In genomic region chr10:23912884-23913401, GRCh38 we compare ENCODE assay signal across 26 cellular contexts.
"Had no signal": no experiment of that assay in that cellular context is flagged by ENCODE, and none has a peak within 500 bp of the region (broad histone marks: within the 10 kb centered on the region; RNA-seq: fewer than 3 reads in every experiment).

No MANE protein-coding gene starts in this region.

- H3K4me1 Mint-ChIP-seq: activated T-helper 17 cell treated with anti-CD3 and anti-CD28 coated beads, Interleukin-2, amount 50 U/mL, for 72 hours; naive thymus-derived CD4-positive, alpha-beta T cell; T-helper 17 cell had no signal

- H3K36me3 Mint-ChIP-seq: naive thymus-derived CD4-positive, alpha-beta T cell had no signal

- H3K4me3 ChIP-seq: heart right ventricle, left lung, right lobe of liver, transverse colon had no signal

- H3K27ac Mint-ChIP-seq: activated CD8-positive, alpha-beta T cell treated with anti-CD3 and anti-CD28 coated beads for 36 hours; activated T-helper 17 cell treated with anti-CD3 and anti-CD28 coated beads, Interleukin-2, amount 50 U/mL, for 72 hours; effector memory CD8-positive, alpha-beta T cell; naive thymus-derived CD4-positive, alpha-beta T cell; T-helper 17 cell had no signal

- H3K27me3 ChIP-seq: brain microvascular endothelial cell, foreskin keratinocyte, left lung, right lobe of liver, transverse colon had no signal

- H3K4me3 Mint-ChIP-seq: activated CD8-positive, alpha-beta T cell treated with anti-CD3 and anti-CD28 coated beads for 36 hours; activated T-cell treated with anti-CD3 and anti-CD28 coated beads, Interleukin-2, amount 50 U/mL, for 4 hours; activated T-helper 17 cell treated with anti-CD3 and anti-CD28 coated beads, Interleukin-2, amount 50 U/mL, for 72 hours; effector memory CD8-positive, alpha-beta T cell; naive thymus-derived CD4-positive, alpha-beta T cell; T-helper 17 cell had no signal

- ATAC-seq: activated CD4-positive, CD25-positive, alpha-beta regulatory T cell treated with anti-CD3 and anti-CD28 coated beads, Interleukin-2, amount 50 U/mL, for 24 hours; activated CD8-positive, alpha-beta T cell treated with anti-CD3 and anti-CD28 coated beads for 36 hours; activated T-cell treated with anti-CD3 and anti-CD28 coated beads, Interleukin-2, amount 50 U/mL, for 4 hours; activated T-helper 17 cell treated with anti-CD3 and anti-CD28 coated beads, Interleukin-2, amount 50 U/mL, for 72 hours; effector memory CD8-positive, alpha-beta T cell; foreskin keratinocyte; left lung; naive thymus-derived CD4-positive, alpha-beta T cell; right lobe of liver; T-helper 17 cell had no signal

- H3K27me3 Mint-ChIP-seq: activated CD8-positive, alpha-beta T cell treated with anti-CD3 and anti-CD28 coated beads for 36 hours; effector memory CD8-positive, alpha-beta T cell; T-helper 17 cell had no signal

- H3K4me1 ChIP-seq: foreskin keratinocyte, heart right ventricle, left lung, right lobe of liver, transverse colon had no signal

- H3K36me3 ChIP-seq: brain microvascular endothelial cell, heart right ventricle, left lung, right lobe of liver, transverse colon, WERI-Rb-1 had no signal

- H3K27ac ChIP-seq: brain microvascular endothelial cell, foreskin keratinocyte, heart right ventricle, left lung, right lobe of liver, transverse colon, WERI-Rb-1 had no signal

- H3K9me3 Mint-ChIP-seq: activated T-cell treated with anti-CD3 and anti-CD28 coated beads, Interleukin-2, amount 50 U/mL, for 4 hours had no signal

- DNase-seq: activated CD4-positive, alpha-beta T cell treated with anti-CD3 and anti-CD28 coated beads, Interleukin-2, amount 50 U/mL, for 1 hour; activated CD8-positive, alpha-beta T cell treated with anti-CD3 and anti-CD28 coated beads for 36 hours; activated gamma-delta T cell treated with Interleukin-2 at 50 U/mL for 16 hours; activated naive CD4-positive, alpha-beta T cell treated with anti-CD3 and anti-CD28 coated beads, Interleukin-2, amount 50 U/mL, for 16 hours; activated T-cell treated with anti-CD3 and anti-CD28 coated beads, Interleukin-2, amount 50 U/mL, for 4 hours; amniotic stem cell; brain microvascular endothelial cell; caudate nucleus; cortex of kidney; effector memory CD8-positive, alpha-beta T cell; foreskin keratinocyte; heart right ventricle; kidney glomerular epithelial cell; left lung; mammary epithelial cell; midbrain; naive thymus-derived CD4-positive, alpha-beta T cell; right lobe of liver; stimulated activated CD4-positive, alpha-beta T cell treated with anti-CD3 and anti-CD28 coated beads, Interleukin-2, amount 100 ng/mL, for 48 hours; stimulated activated naive CD4-positive, alpha-beta T cell treated with Interleukin-2 at 50 U/mL for 16 hours; T-helper 17 cell; T1000; transverse colon; WERI-Rb-1 had no signal

- H3K9me3 ChIP-seq: right lobe of liver, transverse colon had no signal
